21 cellular contexts compared by ENCODE assay signal in genomic region chr7:127718325-127718724, GRCh38.
DNase-seq lines count a peak whose midpoint lies in the region; ATAC-seq and TF ChIP-seq lines count a peak whose summit lies in the region.
"Had no signal": no experiment of that assay in that cellular context is flagged by ENCODE, and none has a peak within 500 bp of the region (broad histone marks: within the 10 kb centered on the region; RNA-seq: fewer than 3 reads in every experiment).

No MANE protein-coding gene starts in this region.

- DNase-seq in NCI-H2227 treated with DMSO at 0.1 percent for 48 hours (lab: John Stamatoyannopoulos, UW) (peak; percentile 37), cerebellar cortex (ENCODE audit: low spot score) (peak; percentile 70), left kidney (ENCODE audit: low read depth, low spot score) (peak; percentile 19), superior temporal gyrus (ENCODE audit: extremely low spot score) (peak; percentile 53), ureter (ENCODE audit: low spot score) (no peak), sigmoid colon (no peak)
- DNase-seq: CD4-positive, CD25-positive, alpha-beta regulatory T cell; DND-41; HCEC 1CT; MG63; NCI-H1048; NCI-H1436; NCI-H187 treated with DMSO at 0.1 percent for 48 hours; NCI-H524 treated with DMSO at 0.1 percent for 48 hours; NCI-H82; SIG-M5 had no signal

- peaks cover 0 to under 1% (median 0%) of the 10 kb centered on the region in 4 donors for H3K4me1 ChIP-seq in sigmoid colon

- H3K9me3 ChIP-seq in sigmoid colon: no peaks in the 10 kb centered on the region
- H3K9me3 ChIP-seq: MG63 had no signal

- no peak overlapping the region for H3K27ac ChIP-seq in sigmoid colon

- TF ChIP-seq POLR2A in sigmoid colon (IDR thresholded peaks at IDR 0.05): no peak

- no peak for TF ChIP-seq EP300 in sigmoid colon (IDR thresholded peaks at IDR 0.05)

- no peak overlapping the region for H3K4me3 ChIP-seq in sigmoid colon
- H3K4me3 ChIP-seq: GM23338, K562, MG63 had no signal

- TF ChIP-seq CTCF in sigmoid colon (IDR thresholded peaks at IDR 0.05): no peak

- no peaks in the 10 kb centered on the region for H3K27me3 ChIP-seq in sigmoid colon
- H3K27me3 ChIP-seq: MG63 had no signal

- intact Hi-C loops in sigmoid colon (cut with DNase I): no loop called here

- ATAC-seq in GM21786 (IDR thresholded peaks at IDR 0.05; ENCODE audit: unreplicated experiment): no peak
- ATAC-seq: GM23338, HepG2, K562, Panc1 had no signal

- WGBS in sigmoid colon, 2 donors: 79 to 92% methylated on average over 7 of the region's 7 CpGs

- peaks cover 5 to 35% (median 13%) of the 10 kb centered on the region in 4 donors for H3K36me3 ChIP-seq in sigmoid colon

Comparison
In these comparisons a context has a peak if more than half of its experiments do, and no peak if none do; other contexts are left out.
1. DNase-seq: peak in NCI-H2227 treated with DMSO at 0.1 percent for 48 hours (single experiment), cerebellar cortex (single experiment), left kidney (single experiment) and superior temporal gyrus (single experiment); none in ureter (single experiment) and sigmoid colon (single experiment).